ENCODE assay signal across 11 cellular contexts in the genomic region with DNA sequence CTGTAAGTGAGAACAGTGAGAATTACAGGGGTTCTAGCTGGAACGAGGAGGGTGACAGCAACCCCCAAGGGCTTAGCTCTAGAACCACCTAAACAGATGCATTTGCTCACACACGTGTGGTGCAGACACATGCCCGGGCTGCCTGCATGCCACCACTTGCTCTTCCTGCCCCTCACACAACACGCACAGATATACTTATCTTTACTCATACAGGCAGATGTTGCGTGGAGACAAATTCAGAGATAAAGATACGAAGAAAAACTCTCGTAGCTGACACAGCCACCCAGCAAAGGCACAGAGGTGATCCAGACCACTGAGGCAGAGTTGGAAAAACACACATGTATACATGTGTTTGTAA. TPM values are rescaled to one million over a fixed set of nuclear protein-coding genes. Genes with fewer than 3 reads are reported as not detected.
DNase-seq lines count a peak whose midpoint lies in the region; ATAC-seq, FAIRE-seq and TF ChIP-seq lines count a peak whose summit lies in the region.
"Had no signal": no experiment of that assay in that cellular context is flagged by ENCODE, and none has a peak within 500 bp of the region (broad histone marks: within the 10 kb centered on the region; RNA-seq: fewer than 3 reads in every experiment).

No MANE protein-coding gene starts in this region.

- no peak for TF ChIP-seq CTCF in K562 (IDR thresholded peaks at IDR 0.05 in 2 of 3, conservative IDR thresholded peaks at IDR 0.05 in 1 of 3; ENCODE audit: insufficient read depth in 2 of 3, low read depth in 1 of 3, low read length in 3 of 3)

- CTCF ChIA-PET in K562 (lab: Yijun Ruan, JAX; ENCODE audit: low intra/inter-chr PET ratio): no interaction called here

- TF ChIP-seq EP300 in K562 (IDR thresholded peaks at IDR 0.05; ENCODE audit: low read length): peak; percentile 41; the same call in 1 of the 2 replicates

- H4K8ac ChIP-seq in mesenchymal stem cell (ENCODE audit: low read length): peak overlapping the region; percentile 79

- no peak for TF ChIP-seq POLR2A in K562 (conservative IDR thresholded peaks at IDR 0.05)

- H3K4me2 ChIP-seq in K562 (ENCODE audit: insufficient read depth, low read length) (peak overlapping the region; percentile 61), mesenchymal stem cell (ENCODE audit: low read length, poor library complexity, severe bottlenecking) (no peak overlapping the region)

- no peak overlapping the region for H3K23ac ChIP-seq in mesenchymal stem cell (ENCODE audit: low read length in 2 of 2)

- ATAC-seq in K562: peak; percentile 35

- H2BK5ac ChIP-seq in mesenchymal stem cell (ENCODE audit: low read depth, low read length, poor library complexity, severe bottlenecking): no peak overlapping the region

- no peaks in the 10 kb centered on the region for H4K20me1 ChIP-seq in K562 (replicated peaks; ENCODE audit: control insufficient read depth, insufficient read depth, low read length)

- H3K4ac ChIP-seq in mesenchymal stem cell (ENCODE audit: low read depth in 1 of 2, low read length in 2 of 2): peak overlapping the region in 1 of 2 experiments; percentile 32

- H3K27ac ChIP-seq in K562 (ENCODE audit: extremely low read depth, low read depth, low read length) (peak overlapping the region; percentile 32), mesenchymal stem cell (ENCODE audit: low read length, poor library complexity, severe bottlenecking) (peak overlapping the region; percentile 46), caudate nucleus (ENCODE audit: low read depth, low read length) (no peak overlapping the region)

- H2AK5ac ChIP-seq in mesenchymal stem cell (ENCODE audit: low read length, severe bottlenecking): no peak overlapping the region

- no peak for TF ChIP-seq RAD21 in K562 (CRISPR knock-in tag; conservative IDR thresholded peaks at IDR 0.05 in 1 of 2, IDR thresholded peaks at IDR 0.05 in 1 of 2)

- FAIRE-seq in K562 (lab: Jason Lieb, UNC): peak; percentile 15

- intact Hi-C loops in K562 (cut with micrococcal nuclease): no loop called here

- H3K9me3 ChIP-seq in K562 (replicated peaks; ENCODE audit: control insufficient read depth, insufficient read depth, low read depth, low read length): no peaks in the 10 kb centered on the region
- H3K9me3 ChIP-seq in mesenchymal stem cell (ENCODE audit: control insufficient read depth, low read length): no peaks in the 10 kb centered on the region
- H3K9me3 ChIP-seq: BE2C had no signal

- peaks cover 28 to 37% of the 10 kb centered on the region in 2 experiments for H3K4me1 ChIP-seq in K562 (replicated peaks in 1 of 2; ENCODE audit: control insufficient read depth in 2 of 2, insufficient read depth in 2 of 2, low read length in 2 of 2)
- H3K4me1 ChIP-seq in mesenchymal stem cell (ENCODE audit: control insufficient read depth, insufficient read depth, low read depth, low read length): peaks cover 20% of the 10 kb centered on the region
- H3K4me1 ChIP-seq: BE2C had no signal

- H3K27me3 ChIP-seq in K562 (ENCODE audit: control insufficient read depth in 2 of 2, insufficient read depth in 2 of 2, low read length in 2 of 2) (no peaks in the 10 kb centered on the region), mesenchymal stem cell (ENCODE audit: control insufficient read depth in 1 of 2, insufficient read depth in 1 of 2, low read length in 2 of 2) (no peaks in the 10 kb centered on the region)
- H3K27me3 ChIP-seq: BE2C had no signal

- peak overlapping the region; percentile 51 for H2AFZ ChIP-seq in K562 (ENCODE audit: low read depth, low read length)
- H2AFZ ChIP-seq in mesenchymal stem cell (ENCODE audit: low read depth, low read length): no peak overlapping the region

- BruUV-seq in K562 (replicated peaks; lab: Mats Ljungman, UMichigan): no TSS peak

- POLR2A ChIA-PET in K562 (lab: Yijun Ruan, JAX): interaction anchor here (1.1 to 3.3 kb wide), 2 partner anchors 13 to 19 kb away, joined by 3 to 16 read pairs; no protein-coding TSS in a partner anchor

- peaks cover 80% of the 10 kb centered on the region for H3K36me3 ChIP-seq in K562 (ENCODE audit: control insufficient read depth, insufficient read depth, low read length)
- peaks cover 20 to 41% of the 10 kb centered on the region in 2 experiments for H3K36me3 ChIP-seq in mesenchymal stem cell (ENCODE audit: control insufficient read depth in 1 of 2, insufficient read depth in 2 of 2, low read depth in 1 of 2, low read length in 2 of 2)
- H3K36me3 ChIP-seq: BE2C had no signal

- peaks cover 61% of the 10 kb centered on the region for H3K79me1 ChIP-seq in mesenchymal stem cell (replicated peaks; ENCODE audit: low read length, poor library complexity, severe bottlenecking)

- 7% methylated on average over 7 of the region's 7 CpGs for WGBS in K562 (ENCODE audit: insufficient coverage, low coverage, missing lambda C conversion rate)
- WGBS in mesenchymal stem cell: 72% methylated on average over 7 of the region's 7 CpGs

- H3K9me1 ChIP-seq in K562 (ENCODE audit: control insufficient read depth, insufficient read depth, low read length): no peaks in the 10 kb centered on the region

- H3K4me3 ChIP-seq in K562 (no peak overlapping the region), mesenchymal stem cell (ENCODE audit: insufficient read depth in 1 of 2, low read depth in 1 of 2, low read length in 2 of 2) (no peak overlapping the region)

- peak overlapping the region in 1 of 2 experiments; percentile 72 for H3K18ac ChIP-seq in mesenchymal stem cell (ENCODE audit: low read depth in 1 of 2, low read length in 2 of 2)

- H2BK120ac ChIP-seq in mesenchymal stem cell (ENCODE audit: low read depth, low read length): no peak overlapping the region

- H3K79me2 ChIP-seq in K562 (ENCODE audit: control insufficient read depth, insufficient read depth, low read length): peaks cover 62% of the 10 kb centered on the region

- peak overlapping the region in 1 of 2 experiments; percentile 61 for H2BK12ac ChIP-seq in mesenchymal stem cell (ENCODE audit: low read length in 2 of 2)

- H3K9ac ChIP-seq in K562 (ENCODE audit: insufficient read depth in 1 of 2, low read depth in 2 of 2, low read length in 2 of 2) (peak overlapping the region; percentile 43 to 62; a peak in 3 of 4 replicates), mesenchymal stem cell (ENCODE audit: low read length) (no peak overlapping the region)

- DNase-seq in CMK (ENCODE audit: low read depth) (peak; percentile 58), KBM-7 (peak; percentile 79), K562 (ENCODE audit: extremely low read depth in 1 of 4, low spot score in 3 of 4) (peak in 2 of 4 experiments; percentile 34 to 48), mesenchymal stem cell (no peak), caudate nucleus (lab: John Stamatoyannopoulos, UW) (no peak), ureter (ENCODE audit: low spot score) (no peak), retina (no peak)
- DNase-seq in activated CD8-positive, alpha-beta memory T cell treated with anti-CD3 and anti-CD28 coated beads, Interleukin-2, amount 50 U/mL, for 4 hours: no peak
- DNase-seq: BE2C, NCI-H1105 treated with DMSO at 0.1 percent for 48 hours, SW 1271 had no signal

- in situ Hi-C loops in KBM-7 (cut with MboI; ENCODE audit: low pct_unique_long_range_greater_than_20kb, low sequenced_read_pairs): no loop called here
- in situ Hi-C loops in K562 (cut with MboI): no loop called here

- H3K14ac ChIP-seq in mesenchymal stem cell (ENCODE audit: low read length in 2 of 2): no peak overlapping the region

- H2BK15ac ChIP-seq in mesenchymal stem cell (ENCODE audit: low read depth, poor library complexity, severe bottlenecking): peak overlapping the region; percentile 70

- no peak overlapping the region for H4K91ac ChIP-seq in mesenchymal stem cell (ENCODE audit: low read length)

TF ChIP-seq in K562, 482 proteins besides CTCF, POLR2A, EP300 and RAD21 (continues in another document):
- peak; percentile 73 for TF ChIP-seq HNRNPLL (IDR thresholded peaks at IDR 0.05; ENCODE audit: low read depth, low read length, poor library complexity, severe bottlenecking)
- no peak for TF ChIP-seq ZNF778 (CRISPR knock-in tag; IDR thresholded peaks at IDR 0.05)
- TF ChIP-seq FOSL1 (tag; conservative IDR thresholded peaks at IDR 0.05): 0 out of 2 replicates have a peak, but pooled peaks have one; percentile 2
- TF ChIP-seq ZC3H4 (CRISPR knock-in tag; IDR thresholded peaks at IDR 0.05; ENCODE audit: borderline replicate concordance): no peak
- no peak for TF ChIP-seq CHD1 (IDR thresholded peaks at IDR 0.05; ENCODE audit: low read length)
- TF ChIP-seq, protein P1, sequence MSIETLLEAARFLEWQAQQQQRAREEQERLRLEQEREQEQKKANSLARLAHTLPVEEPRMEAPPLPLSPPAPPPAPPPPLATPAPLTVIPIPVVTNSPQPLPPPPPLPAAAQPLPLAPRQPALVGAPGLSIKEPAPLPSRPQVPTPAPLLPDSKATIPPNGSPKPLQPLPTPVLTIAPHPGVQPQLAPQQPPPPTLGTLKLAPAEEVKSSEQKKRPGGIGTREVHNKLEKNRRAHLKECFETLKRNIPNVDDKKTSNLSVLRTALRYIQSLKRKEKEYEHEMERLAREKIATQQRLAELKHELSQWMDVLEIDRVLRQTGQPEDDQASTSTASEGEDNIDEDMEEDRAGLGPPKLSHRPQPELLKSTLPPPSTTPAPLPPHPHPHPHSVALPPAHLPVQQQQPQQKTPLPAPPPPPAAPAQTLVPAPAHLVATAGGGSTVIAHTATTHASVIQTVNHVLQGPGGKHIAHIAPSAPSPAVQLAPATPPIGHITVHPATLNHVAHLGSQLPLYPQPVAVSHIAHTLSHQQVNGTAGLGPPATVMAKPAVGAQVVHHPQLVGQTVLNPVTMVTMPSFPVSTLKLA (conservative IDR thresholded peaks at IDR 0.05): peak; percentile 35 to 48; a peak in 3 of 4 replicates

RNA-seq across cellular contexts. Expression of a gene that starts 13.5 kb away (rescaled TPM):
- total RNA-seq in K562 (2011; cell fraction: chromatin; rRNA removed; ENCODE audit: low replicate concordance): 20.7 and 22.7 TPM in 2 replicates
- total RNA-seq in K562 (2011; cell fraction: nucleolus; rRNA removed): 13.6 and 15.0 TPM in 2 replicates
- total RNA-seq in K562 (2011; cell fraction: nucleoplasm; rRNA removed): 17.8 and 20.5 TPM in 2 replicates
- total RNA-seq in K562 (2014; rRNA removed) (5.9 and 9.2 TPM in 2 replicates), K562 (2014; rRNA removed; fragmentation: Illumina TruSeq; extraction: Trizol) (9.3 and 10.4 TPM in 2 replicates), K562 (2015; rRNA removed; fragmentation: Illumina TruSeq; extraction: Trizol) (9.4 and 10.3 TPM in 2 replicates), K562 (2021) (12.7 and 12.9 TPM in 2 replicates), ureter (19.2 TPM)
- polyA plus RNA-seq in K562 (2011; rRNA removed) (8.6 and 9.6 TPM in 2 replicates), K562 (2014; fragmentation: Illumina TruSeq; extraction: Trizol) (11.1 and 12.8 TPM in 2 replicates), K562 (2014; fragmentation: Nextera tagmentation; extraction: Ambion mirVana) (1 to 10 TPM in 1 of 2 experiments, under 1 TPM in 1; 0.90 to 1.2 TPM), K562 (2014; rRNA removed) (6.0 and 10.2 TPM in 2 replicates)
- 10.2 and 10.6 TPM in 2 replicates for polyA plus RNA-seq in K562 (2011; cell fraction: cytosol; rRNA removed)
- 8.4 and 10.9 TPM in 2 replicates for polyA plus RNA-seq in K562 (2011; cell fraction: nucleus; rRNA removed)
- 8.2 and 9.1 TPM in 2 replicates for polyA plus RNA-seq in K562 (2012)
- 10.1 and 10.6 TPM in 2 replicates for polyA minus RNA-seq in K562 (2011; rRNA and poly(A)+ RNA removed)
- polyA minus RNA-seq in K562 (2011; cell fraction: cytosol; rRNA and poly(A)+ RNA removed): 4.4 and 7.1 TPM in 2 replicates
- polyA minus RNA-seq in K562 (2011; cell fraction: nucleus; rRNA and poly(A)+ RNA removed): 4.0 and 9.1 TPM in 2 replicates
- 13.3 TPM for polyA plus RNA-seq in mesenchymal stem cell (2013, experiment 1 of 2)
- polyA plus RNA-seq in mesenchymal stem cell (2013, experiment 2 of 2): 13.8 TPM

Comparison
In these comparisons a context has a peak if more than half of its experiments do, and no peak if none do; other contexts are left out.
1. DNase-seq: peak in CMK (single experiment) and KBM-7 (single experiment); none in mesenchymal stem cell (single experiment), activated CD8-positive, alpha-beta memory T cell treated with anti-CD3 and anti-CD28 coated beads, Interleukin-2, amount 50 U/mL, for 4 hours (single experiment), caudate nucleus (0 of 61), ureter (single experiment) and retina (single experiment).